29 cellular contexts compared by ENCODE assay signal in genomic region chr3:167480748-167481147, GRCh38. TPM values are rescaled to one million over a fixed set of nuclear protein-coding genes. Genes with fewer than 3 reads are reported as not detected.
DNase-seq lines count a peak whose midpoint lies in the region; ATAC-seq and TF ChIP-seq lines count a peak whose summit lies in the region.
"Had no signal": no experiment of that assay in that cellular context is flagged by ENCODE, and none has a peak within 500 bp of the region (broad histone marks: within the 10 kb centered on the region; RNA-seq: fewer than 3 reads in every experiment).

No MANE protein-coding gene starts in this region.

- ATAC-seq in HG03565 (IDR thresholded peaks at IDR 0.05; ENCODE audit: unreplicated experiment), result no peak
- ATAC-seq in HG03457 (IDR thresholded peaks at IDR 0.05; ENCODE audit: unreplicated experiment), result no peak
- ATAC-seq: GM23338, HCT116, T-cell had no signal

- peaks cover 0 to 8% (median 2%) of the 10 kb centered on the region in 7 donors for H3K9me3 Mint-ChIP-seq in CD14-positive monocyte
- H3K9me3 Mint-ChIP-seq: GM23338 had no signal

- CTCF ChIA-PET in HEK293 (lab: Yijun Ruan, JAX), result no interaction called here
- CTCF ChIA-PET in mammary epithelial cell (lab: Charles Lee; ENCODE audit: low non-redundant PET), result no interaction called here

- in situ Hi-C loops in mammary epithelial cell (cut with MboI; ENCODE audit: low sequenced_read_pairs in 2 of 2), result no loop called here

- peak overlapping the region; percentile 51 to 85 (median 59) for H3K27ac Mint-ChIP-seq in CD14-positive monocyte
- H3K27ac Mint-ChIP-seq: CD4-positive, alpha-beta T cell; GM23338; T-cell had no signal

- no peaks in the 10 kb centered on the region for H3K27me3 ChIP-seq in mammary epithelial cell (ENCODE audit: insufficient read depth, low read length)
- H3K27me3 ChIP-seq: BLaER1, MG63, SJSA1 had no signal

- dilution Hi-C loops in mammary epithelial cell (cut with HindIII; ENCODE audit: low sequenced_read_pairs), result no loop called here

- no peak overlapping the region for H3K4me2 ChIP-seq in mammary epithelial cell (ENCODE audit: insufficient read depth, low read depth, low read length)
- H3K4me2 ChIP-seq: BLaER1, GM23338 had no signal

- H3K9ac ChIP-seq in mammary epithelial cell (ENCODE audit: insufficient read depth, low read length), result no peak overlapping the region
- H3K9ac ChIP-seq: BLaER1 had no signal

- DNase-seq in CD14-positive monocyte (ENCODE audit: low spot score), result no peak
- peak; percentile 5 for DNase-seq in OCI-M1 (lab: John Stamatoyannopoulos, UW)
- DNase-seq in mammary epithelial cell, result peak; percentile 1
- DNase-seq in GM19240 (ENCODE audit: insufficient read length, low spot score), result no peak
- no peak for DNase-seq in DMS 273 treated with DMSO at 0.1 percent for 48 hours (lab: John Stamatoyannopoulos, UW)
- DNase-seq: CD4-positive, alpha-beta T cell; DMS53; KBM-7; MG63; NCI-H1105; NCI-H1436 treated with DMSO at 0.1 percent for 48 hours; NCI-H187 treated with DMSO at 0.1 percent for 48 hours; NCI-H2107; NCI-H446 treated with DMSO at 0.1 percent for 48 hours; NCI-H526; Right ventricle myocardium superior; T-cell had no signal

- H3K27ac ChIP-seq in HEK293 (ENCODE audit: extremely low read depth, low read depth, low read length), result no peak overlapping the region
- H3K27ac ChIP-seq in mammary epithelial cell (ENCODE audit: insufficient read depth, low read depth, low read length), result no peak overlapping the region
- H3K27ac ChIP-seq: BLaER1, SJSA1 had no signal

- no peaks in the 10 kb centered on the region for H3K79me2 ChIP-seq in mammary epithelial cell (ENCODE audit: insufficient read depth, low read length)

- no peak overlapping the region for H3K4me3 ChIP-seq in HEK293 (ENCODE audit: low read depth, low read length)
- H3K4me3 ChIP-seq in mammary epithelial cell (replicated peaks in 1 of 3; ENCODE audit: insufficient read depth in 1 of 3, low read depth in 2 of 3, low read length in 3 of 3), result no peak overlapping the region
- H3K4me3 ChIP-seq: BLaER1, GM23338, MG63, SJSA1 had no signal

- H3K9me3 ChIP-seq in HEK293 (ENCODE audit: control insufficient read depth, insufficient read depth, low read depth, low read length) (no peaks in the 10 kb centered on the region), mammary epithelial cell (replicated peaks; ENCODE audit: insufficient read depth, low read length) (no peaks in the 10 kb centered on the region)
- H3K9me3 ChIP-seq: BLaER1, MG63, SJSA1 had no signal

- intact Hi-C loops in CD14-positive monocyte (cut with micrococcal nuclease), result no loop called here
- intact Hi-C loops in mammary epithelial cell (cut with micrococcal nuclease), result no loop called here

- no peak overlapping the region for H2AFZ ChIP-seq in mammary epithelial cell (ENCODE audit: low read depth, low read length)
- H2AFZ ChIP-seq: GM23338 had no signal

- POLR2A ChIA-PET in HEK293 (lab: Yijun Ruan, JAX), result interaction anchor here (0.7 kb wide), 1 partner anchor 8 kb away, joined by 9 read pairs; no protein-coding TSS in a partner anchor

- no TSS peak for BruUV-seq in mammary epithelial cell (replicated peaks; lab: Mats Ljungman, UMichigan)

- WGBS in mammary epithelial cell (ENCODE audit: low coverage, missing lambda C conversion rate), result 82% methylated on average over 2 of the region's 2 CpGs

- H3K4me1 Mint-ChIP-seq in CD14-positive monocyte, result peaks cover 23% of the 10 kb centered on the region
- H3K4me1 Mint-ChIP-seq: GM23338, T-cell had no signal

- no peak overlapping the region for H3K4me3 Mint-ChIP-seq in CD14-positive monocyte
- H3K4me3 Mint-ChIP-seq: CD4-positive, alpha-beta T cell; GM23338; T-cell had no signal

- H3K4me1 ChIP-seq in HEK293 (ENCODE audit: control insufficient read depth, insufficient read depth, low read length) (no peaks in the 10 kb centered on the region), mammary epithelial cell (ENCODE audit: insufficient read depth, low read length) (no peaks in the 10 kb centered on the region)
- H3K4me1 ChIP-seq: BLaER1, SJSA1 had no signal

- H3K36me3 ChIP-seq in HEK293 (ENCODE audit: control insufficient read depth in 2 of 2, insufficient read depth in 1 of 2, low read length in 2 of 2) (no peaks in the 10 kb centered on the region), mammary epithelial cell (ENCODE audit: insufficient read depth, low read length) (no peaks in the 10 kb centered on the region)
- H3K36me3 ChIP-seq: BLaER1, MG63, SJSA1 had no signal

- TF ChIP-seq CTCF in CD14-positive monocyte (IDR thresholded peaks at IDR 0.05) (no peak), HEK293 (tag by site-specific recombination; IDR thresholded peaks at IDR 0.05) (no peak), mammary epithelial cell (conservative IDR thresholded peaks at IDR 0.05 in 1 of 2, IDR thresholded peaks at IDR 0.05 in 1 of 2; ENCODE audit: extremely low read depth in 1 of 2, insufficient read depth in 1 of 2, low read depth in 1 of 2, low read length in 2 of 2) (no peak)

- H3K36me3 Mint-ChIP-seq in CD14-positive monocyte, result peaks cover 3 to 4% of the 10 kb centered on the region in 2 donors
- H3K36me3 Mint-ChIP-seq: T-cell had no signal

- no peaks in the 10 kb centered on the region for H4K20me1 ChIP-seq in mammary epithelial cell (ENCODE audit: insufficient read depth, low read length)
- H4K20me1 ChIP-seq: BLaER1 had no signal

- H3K27me3 Mint-ChIP-seq in CD14-positive monocyte (ENCODE audit: low read depth in 3 of 3), result no peaks in the 10 kb centered on the region
- H3K27me3 Mint-ChIP-seq: CD4-positive, alpha-beta T cell; T-cell had no signal

TF ChIP-seq in HEK293, 187 proteins besides CTCF, POLR2A, EP300 and RAD21:
- TF ChIP-seq ZNF747 (tag by site-specific recombination; IDR thresholded peaks at IDR 0.05) (no peak), SCRT2 (tag by site-specific recombination; IDR thresholded peaks at IDR 0.05) (peak; percentile 61)

RNA-seq across cellular contexts. Expression of gene SERPINI2, which starts 6.9 kb away (rescaled TPM):
- not detected for polyA plus RNA-seq in CD14-positive monocyte
- not detected for total RNA-seq in mammary epithelial cell
- polyA plus RNA-seq in mammary epithelial cell, result not detected
- polyA minus RNA-seq in mammary epithelial cell, result not detected
- total RNA-seq: CD4-positive, alpha-beta T cell; Daoy; LHCN-M2; OCI-LY7; SJSA1; T-helper 2 cell treated with Interferon-gamma antibody and Interleukin-4, amounts not matched to agents 100 ng/mL and 5 ng/mL, for 36 hours had no signal
- polyA plus RNA-seq: AG04450 had no signal

Comparison
In these comparisons a context has a peak if more than half of its experiments do, and no peak if none do; other contexts are left out.
1. DNase-seq: peak in OCI-M1 (single experiment) and mammary epithelial cell (single experiment); none in CD14-positive monocyte (single experiment), GM19240 (single experiment) and DMS 273 treated with DMSO at 0.1 percent for 48 hours (single experiment).